In the genomic region with DNA sequence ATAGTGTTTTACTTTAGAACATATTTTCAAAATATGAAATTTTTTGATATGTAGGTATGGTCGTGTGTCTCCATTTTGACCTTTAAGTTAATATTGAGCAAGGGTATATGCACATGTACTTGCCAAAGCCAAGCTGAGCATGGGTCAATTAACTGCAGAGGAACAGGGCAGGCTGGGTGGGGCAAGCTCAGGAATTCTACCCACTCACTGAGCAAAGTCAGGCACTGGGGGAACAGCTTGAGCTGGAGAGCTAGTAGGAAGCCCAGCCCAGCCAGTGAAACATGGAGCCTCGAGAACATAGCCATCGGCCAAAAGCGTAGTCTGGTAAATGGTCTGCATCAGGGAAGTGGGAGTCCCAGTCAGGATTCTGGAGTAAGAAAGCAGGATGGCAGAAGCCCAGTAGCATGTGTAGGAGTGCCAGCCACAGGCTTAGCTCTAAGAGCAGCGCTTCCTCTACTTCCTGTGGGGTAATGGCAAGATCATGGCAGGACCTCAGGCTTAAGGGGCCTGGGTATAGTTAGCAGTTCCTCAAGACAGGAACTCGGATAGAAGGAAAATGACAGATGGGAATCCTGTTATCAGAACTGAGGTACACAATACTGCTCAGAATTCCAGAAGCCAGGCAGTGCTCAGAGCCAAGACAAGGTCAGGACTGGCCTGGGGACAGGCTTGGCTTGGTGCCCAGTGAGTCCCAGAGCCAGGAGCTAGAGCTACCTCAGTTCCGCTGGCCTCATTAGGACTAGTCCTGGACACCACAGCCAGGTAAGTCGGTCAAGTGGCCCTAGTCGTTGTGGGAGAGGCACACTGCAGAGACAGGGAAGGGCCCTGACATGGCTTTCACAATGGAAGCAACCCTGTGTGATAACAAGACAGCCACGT, we compare ENCODE assay signal across 16 cellular contexts.
A peak's percentile ranks its signal among the peaks of the same experiment; 100 is the strongest.
DNase-seq lines count a peak whose midpoint lies in the region; ATAC-seq, FAIRE-seq and TF ChIP-seq lines count a peak whose summit lies in the region.
"Had no signal": no experiment of that assay in that cellular context is flagged by ENCODE, and none has a peak within 500 bp of the region (broad histone marks: within the 10 kb centered on the region; RNA-seq: fewer than 3 reads in every experiment).

No MANE protein-coding gene starts in this region.

- WGBS in heart left ventricle, 4 donors: 39 to 45% (median 41%) methylated on average over 10 of the region's 10 CpGs
- WGBS in small intestine, 3 donors: 56 to 69% (median 65%) methylated on average over 10 of the region's 10 CpGs

- peaks cover 4 to 44% (median 23%) of the 10 kb centered on the region in 12 donors for H3K4me1 ChIP-seq in heart left ventricle
- peaks cover 0 to 6% of the 10 kb centered on the region in 2 donors for H3K4me1 ChIP-seq in small intestine (ENCODE audit: control insufficient read depth in 2 of 2, insufficient read depth in 1 of 2, low read depth in 1 of 2, low read length in 1 of 2)
- H3K4me1 ChIP-seq: A549 had no signal

- FAIRE-seq in small intestine (lab: Jason Lieb, UNC): no peak
- FAIRE-seq: A549, GM18507 had no signal

- ATAC-seq in heart left ventricle: peak; percentile 75 to 84 (median 82)
- ATAC-seq in GM18870 (IDR thresholded peaks at IDR 0.05; ENCODE audit: unreplicated experiment): no peak
- ATAC-seq in GM21723 (IDR thresholded peaks at IDR 0.05; ENCODE audit: unreplicated experiment): no peak
- ATAC-seq: A549, esophagus mucosa had no signal

- intact Hi-C loops in heart left ventricle (cut with DNase I): loop anchor here in 7 of 10 donors (2.0 to 10.0 kb wide), 5 partner anchors 35 to 403 kb away; partner anchors contain the start of gene MXI1 (in 5 of the 7)

- H3K36me3 ChIP-seq in heart left ventricle (peaks cover 0 to 4% (median 0%) of the 10 kb centered on the region in 9 donors), small intestine (ENCODE audit: control insufficient read depth in 2 of 2, insufficient read depth in 2 of 2, low read length in 2 of 2) (no peaks in the 10 kb centered on the region)
- H3K36me3 ChIP-seq: brain microvascular endothelial cell had no signal

- no peaks in the 10 kb centered on the region for H3K27me3 ChIP-seq in heart left ventricle
- no peaks in the 10 kb centered on the region for H3K27me3 ChIP-seq in small intestine (ENCODE audit: control insufficient read depth in 2 of 2, insufficient read depth in 2 of 2, low read length in 2 of 2)
- H3K27me3 ChIP-seq: brain microvascular endothelial cell had no signal

- no peak for TF ChIP-seq CTCF in heart left ventricle (IDR thresholded peaks at IDR 0.05)

- H3K9me3 ChIP-seq in heart left ventricle: no peaks in the 10 kb centered on the region
- H3K9me3 ChIP-seq in small intestine (ENCODE audit: control insufficient read depth, low read depth): no peaks in the 10 kb centered on the region
- H3K9me3 ChIP-seq: A549 had no signal

- TF ChIP-seq POLR2A in heart left ventricle (IDR thresholded peaks at IDR 0.05): no peak

- H3K27ac ChIP-seq in heart left ventricle (peak overlapping the region in 9 of 12 donors; percentile 11 to 61 (median 43)), small intestine (ENCODE audit: low read depth in 1 of 2, low read length in 1 of 2) (peak overlapping the region; percentile 47 to 68)
- H3K27ac ChIP-seq: A549, brain microvascular endothelial cell, VCaP had no signal

- DNase-seq in NCI-H82 (lab: John Stamatoyannopoulos, UW) (peak; percentile 9), NCI-H82 treated with DMSO at 0.1 percent for 48 hours (lab: John Stamatoyannopoulos, UW; ENCODE audit: unreplicated experiment) (no peak), SW480 (ENCODE audit: low spot score) (peak; percentile 25), heart left ventricle (peak in 4 of 5 donors; percentile 47 to 79 (median 67)), small intestine (peak; percentile 87), AG20443 (ENCODE audit: low spot score) (no peak)
- DNase-seq: activated T-cell treated with anti-CD3 and anti-CD28 coated beads, Interleukin-2, amount 50 U/mL, for 1 hour; NCI-H1436; stimulated activated CD4-positive, alpha-beta T cell treated with anti-CD3 and anti-CD28 coated beads, Interleukin-1b, Interleukin-23, amount 100 ng/mL, for 48 hours had no signal

- H3K4me3 ChIP-seq in heart left ventricle (no peak overlapping the region), small intestine (ENCODE audit: low read depth in 1 of 2, low read length in 2 of 2) (no peak overlapping the region)
- H3K4me3 ChIP-seq: A549 had no signal

Comparison
In these comparisons a context has a peak if more than half of its experiments do, and no peak if none do; other contexts are left out.
1. DNase-seq: peak in NCI-H82 (single experiment), SW480 (single experiment), heart left ventricle (4 of 5) and small intestine (single experiment); none in NCI-H82 treated with DMSO at 0.1 percent for 48 hours (single experiment) and AG20443 (single experiment).
2. ATAC-seq: peak in heart left ventricle (4 of 4); none in GM18870 (single experiment) and GM21723 (single experiment).